8 cellular contexts compared by ENCODE assay signal in the genomic region with DNA sequence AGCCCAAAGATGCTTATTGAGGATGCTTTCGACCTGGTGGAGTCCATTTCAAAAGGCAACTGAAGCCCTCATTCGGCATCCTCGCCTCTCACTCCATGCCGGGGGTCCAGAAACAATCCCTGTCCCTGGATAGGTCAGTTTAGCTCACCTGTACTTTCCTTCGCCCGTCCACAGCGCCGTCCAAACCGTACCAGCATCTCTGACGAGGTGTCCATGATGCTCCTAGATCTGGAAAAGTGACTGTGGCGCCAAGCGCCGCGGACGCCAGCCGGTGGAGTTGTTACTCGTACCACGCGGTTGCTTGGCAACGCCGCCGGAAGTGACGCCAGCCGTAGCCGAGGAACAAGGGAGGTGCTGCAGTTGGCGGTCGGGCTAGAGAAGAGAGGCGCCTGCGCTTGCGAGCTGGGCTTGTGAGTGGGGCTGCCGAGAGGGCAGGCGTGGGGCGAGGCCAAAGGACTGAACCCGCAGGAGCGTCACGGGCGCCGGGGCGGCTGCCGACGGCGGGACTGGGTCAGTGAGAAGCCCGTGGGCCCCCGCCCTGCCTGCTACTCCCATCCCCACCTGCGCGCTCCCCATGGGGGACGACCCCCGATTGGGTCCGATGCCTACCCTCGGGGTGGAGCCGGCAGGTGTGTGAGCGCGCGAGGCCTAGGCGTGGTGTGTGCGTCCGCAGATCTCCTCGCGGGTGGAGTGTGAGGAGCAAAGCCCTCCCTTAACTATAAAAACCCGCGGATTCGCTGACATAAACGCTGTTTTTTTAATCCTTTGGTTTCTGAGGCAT.
DNase-seq lines count a peak whose midpoint lies in the region; ATAC-seq lines count a peak whose summit lies in the region.

A gene with protein sequence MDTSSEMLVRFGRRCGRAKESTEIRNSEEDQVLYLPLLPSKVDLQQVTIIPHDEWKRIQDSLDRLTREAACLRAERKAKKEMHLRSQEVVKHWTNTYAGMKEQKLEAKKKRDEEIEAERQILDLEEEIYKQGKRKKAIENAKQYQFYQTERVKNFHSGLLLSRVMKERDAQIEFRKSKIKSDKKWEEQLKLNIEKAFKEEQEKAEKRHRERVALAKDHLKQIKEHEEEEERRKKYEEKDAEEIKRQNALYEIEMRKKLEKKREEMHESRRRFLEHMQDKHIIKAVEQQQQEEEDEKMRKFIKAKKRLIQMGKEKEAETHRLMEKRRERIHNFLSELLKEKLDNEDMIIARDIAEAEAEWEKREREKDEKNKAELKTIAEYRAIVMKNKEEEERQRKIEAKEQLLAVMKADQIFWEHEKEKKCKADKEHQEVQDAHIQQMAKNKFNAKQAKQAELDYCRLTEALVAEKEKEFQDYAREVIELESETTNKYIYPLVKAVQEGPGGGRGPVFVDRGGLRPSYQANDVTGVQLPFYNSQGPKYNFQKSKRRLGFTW (minus strand): TSS at position 293 of the 781 bp plus-strand sequence. CDS start 78 bp downstream, at position 215.
A gene with protein sequence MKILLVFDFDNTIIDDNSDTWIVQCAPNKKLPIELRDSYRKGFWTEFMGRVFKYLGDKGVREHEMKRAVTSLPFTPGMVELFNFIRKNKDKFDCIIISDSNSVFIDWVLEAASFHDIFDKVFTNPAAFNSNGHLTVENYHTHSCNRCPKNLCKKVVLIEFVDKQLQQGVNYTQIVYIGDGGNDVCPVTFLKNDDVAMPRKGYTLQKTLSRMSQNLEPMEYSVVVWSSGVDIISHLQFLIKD (plus strand): TSS at position 357 of the 781 bp plus-strand sequence. CDS start 6,503 bp downstream, outside the sequence.

- ATAC-seq in GM19043 (IDR thresholded peaks at IDR 0.05; ENCODE audit: low read depth, unreplicated experiment) (peak; percentile 99), HG03354 (IDR thresholded peaks at IDR 0.05; ENCODE audit: poor library complexity, severe bottlenecking, unreplicated experiment) (peak; percentile 96)
- peak; percentile 99 to 100 for ATAC-seq in activated CD4-positive, CD25-positive, alpha-beta regulatory T cell treated with anti-CD3 and anti-CD28 coated beads, Interleukin-2, amount 50 U/mL, for 24 hours

- DNase-seq in AG20443 (ENCODE audit: low spot score) (peak; percentile 98), NCI-H446 (lab: John Stamatoyannopoulos, UW) (peak; percentile 90 to 95), cerebellar nuclear complex (lab: John Stamatoyannopoulos, UW) (peak; percentile 74 to 95), islet precursor cell (peak; percentile 99)
- peak; percentile 98 for DNase-seq in stimulated activated CD4-positive, alpha-beta T cell treated with anti-CD3 and anti-CD28 coated beads, Interleukin-12 subunit alpha, Interleukin-12 subunit beta, amount 100 ng/mL, for 4 hours

Comparison
In these comparisons a context has a peak if more than half of its experiments do, and no peak if none do; other contexts are left out.
1. Peak in every context shown above with its lines: DNase-seq and ATAC-seq.